ENCODE assay signal across 34 cellular contexts in the genomic region with DNA sequence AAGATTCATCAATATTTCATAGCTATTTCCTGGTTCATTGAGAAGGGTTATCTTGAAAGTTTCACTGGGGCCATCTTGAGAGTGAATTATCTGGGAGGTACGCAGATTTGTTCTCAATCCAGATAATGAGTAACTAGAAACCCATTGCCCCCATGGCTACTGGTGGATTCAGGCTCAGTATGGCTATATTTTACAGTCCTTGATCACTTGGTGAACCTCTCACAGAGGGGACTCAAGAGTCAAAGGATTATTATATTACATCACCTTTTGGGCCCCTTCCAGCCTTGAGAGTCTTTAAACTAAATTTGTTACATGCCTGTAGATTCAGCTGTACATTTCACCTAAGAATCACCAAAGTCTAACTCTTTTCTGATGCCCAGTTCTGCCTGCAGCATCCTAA. TPM values are rescaled to one million over a fixed set of nuclear protein-coding genes. Genes with fewer than 3 reads are reported as not detected.
"Had no signal": no experiment of that assay in that cellular context is flagged by ENCODE, and none has a peak within 500 bp of the region (broad histone marks: within the 10 kb centered on the region; RNA-seq: fewer than 3 reads in every experiment).

No MANE protein-coding gene starts in this region.

- DNase-seq: colonic mucosa; cortex of kidney; effector CD8-positive, alpha-beta T cell; effector memory CD8-positive, alpha-beta T cell; endodermal cell; esophagus squamous epithelium; foreskin fibroblast; foreskin melanocyte; gastrocnemius medialis; glutamatergic neuron; head of caudate nucleus; heart right ventricle; hippocampal formation; left cardiac atrium; left lung; left ventricle myocardium superior; lower lobe of right lung; mesenchymal stem cell; mucosa of descending colon; naive B cell; naive thymus-derived CD8-positive, alpha-beta T cell had no signal

- H3K4me1 Mint-ChIP-seq: mesothelial cell of epicardium had no signal

- ATAC-seq: effector memory CD8-positive, alpha-beta T cell; esophagus mucosa; gastrocnemius medialis; heart right ventricle; left cardiac atrium; left lung; left ventricle myocardium superior; lower lobe of right lung; mucosa of descending colon; naive thymus-derived CD8-positive, alpha-beta T cell had no signal

- FAIRE-seq: endometrium, islet of Langerhans, keratinocyte had no signal

- H3K27ac Mint-ChIP-seq: dendritic cell treated with granulocyte-macrophage colony-stimulating factor and Interleukin-4, amounts not matched to agents 40 ng/mL and 50 ng/mL, for 4 days; effector memory CD8-positive, alpha-beta T cell; endodermal cell; mesothelial cell of epicardium; naive B cell had no signal

- H3K4me3 ChIP-seq: colonic mucosa, esophagus squamous epithelium, gastrocnemius medialis, heart right ventricle, left lung, lower lobe of right lung, mucosa of descending colon had no signal

- H3K36me3 Mint-ChIP-seq: mesothelial cell of epicardium; naive B cell; naive thymus-derived CD8-positive, alpha-beta T cell had no signal

- H3K4me3 Mint-ChIP-seq: dendritic cell treated with granulocyte-macrophage colony-stimulating factor and Interleukin-4, amounts not matched to agents 40 ng/mL and 50 ng/mL, for 4 days; effector memory CD8-positive, alpha-beta T cell; endodermal cell; mesothelial cell of epicardium; naive B cell; naive thymus-derived CD8-positive, alpha-beta T cell had no signal

- H3K9me3 Mint-ChIP-seq: dendritic cell treated with granulocyte-macrophage colony-stimulating factor and Interleukin-4, amounts not matched to agents 40 ng/mL and 50 ng/mL, for 4 days; effector memory CD8-positive, alpha-beta T cell; endodermal cell; mesothelial cell of epicardium; naive B cell had no signal

- H3K36me3 ChIP-seq: colonic mucosa, esophagus squamous epithelium, gastrocnemius medialis, heart right ventricle, left lung, lower lobe of right lung had no signal

- H3K9me3 ChIP-seq: colonic mucosa, esophagus squamous epithelium, gastrocnemius medialis, heart right ventricle, left lung, lower lobe of right lung, mucosa of descending colon had no signal

- H3K27ac ChIP-seq: colonic mucosa, esophagus squamous epithelium, gastrocnemius medialis, heart right ventricle, left lung, lower lobe of right lung had no signal

RNA-seq across cellular contexts. Expression of a gene that starts 11.6 kb away (rescaled TPM):
- total RNA-seq: dermis microvascular lymphatic vessel endothelial cell; endodermal cell; epithelial cell of proximal tubule; gastrocnemius medialis; glomerular endothelial cell; heart right ventricle; kidney epithelial cell; left cardiac atrium; left lung; left ventricle myocardium superior; lower leg skin; lower lobe of right lung; lung microvascular endothelial cell; mesothelial cell of epicardium; myocyte; naive thymus-derived CD8-positive, alpha-beta T cell had no signal
- polyA plus RNA-seq: heart right ventricle; keratinocyte; naive thymus-derived CD8-positive, alpha-beta T cell had no signal
